In the genomic region with DNA sequence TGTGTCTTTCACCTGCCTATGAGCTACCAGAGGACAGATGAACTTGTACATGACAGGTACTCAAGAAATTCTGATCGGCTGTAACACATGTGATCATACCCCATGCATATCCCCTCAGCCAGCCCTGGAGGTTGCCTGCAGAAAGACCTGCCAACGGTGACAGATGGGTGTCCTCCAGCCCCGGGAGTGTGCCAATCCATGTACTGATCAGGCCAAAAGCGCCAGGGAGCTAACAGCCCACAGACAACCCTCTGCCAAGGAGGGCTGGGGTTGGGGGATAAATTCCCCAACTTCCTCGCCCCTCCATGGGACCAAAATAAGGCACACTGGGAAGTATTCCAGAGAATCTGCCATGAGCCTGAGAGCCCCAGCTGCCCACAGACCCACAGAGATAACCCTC, we compare ENCODE assay signal across 26 cellular contexts.
"Had no signal": no experiment of that assay in that cellular context is flagged by ENCODE, and none has a peak within 500 bp of the region (broad histone marks: within the 10 kb centered on the region; RNA-seq: fewer than 3 reads in every experiment).

No MANE protein-coding gene starts in this region.

- ATAC-seq: activated naive CD4-positive, alpha-beta T cell treated with anti-CD3 and anti-CD28 coated beads, Interleukin-2, amount 50 U/mL, for 72 hours; activated naive CD8-positive, alpha-beta T cell treated with anti-CD3 and anti-CD28 coated beads, Interleukin-2, amount 50 U/mL, for 24 hours; activated T-cell treated with anti-CD3 and anti-CD28 coated beads, Interleukin-2, amount 50 U/mL, for 4 hours had no signal

- DNase-seq: activated B cell treated with CpG ODN at 0.5 μM for 24 hours; activated CD4-positive, alpha-beta memory T cell treated with anti-CD3 and anti-CD28 coated beads for 36 hours; activated CD4-positive, alpha-beta T cell treated with anti-CD3 and anti-CD28 coated beads for 4 hours; activated CD4-positive, alpha-beta T cell treated with anti-CD3 and anti-CD28 coated beads, Interleukin-2, amount 50 U/mL, for 1 hour; activated CD4-positive, CD25-positive, alpha-beta regulatory T cell treated with anti-CD3 and anti-CD28 coated beads, Interleukin-2, amount 50 U/mL, for 72 hours; activated CD8-positive, alpha-beta memory T cell treated with anti-CD3 and anti-CD28 coated beads, Interleukin-2, amount 50 U/mL, for 4 hours; activated gamma-delta T cell treated with Interleukin-2 at 50 U/mL for 16 hours; activated naive CD4-positive, alpha-beta T cell treated with anti-CD3 and anti-CD28 coated beads for 36 hours; activated naive CD8-positive, alpha-beta T cell treated with anti-CD3 and anti-CD28 coated beads, Interleukin-2, amount 50 U/mL, for 24 hours; activated T-cell treated with anti-CD3 and anti-CD28 coated beads for 4 hours; activated T-cell treated with anti-CD3 and anti-CD28 coated beads, Interleukin-2, amount 50 U/mL, for 4 hours; anterior cingulate cortex; NCI-H1092 treated with DMSO at 0.1 percent for 48 hours; NCI-H1417; NCI-H146; NCI-H1930; NCI-H2081 treated with DMSO at 0.1 percent for 48 hours; OCI-M1; Right ventricle myocardium superior; SW 1271; T-helper 1 cell; T-helper 2 cell; T-helper 9 cell had no signal

- FAIRE-seq: bronchial epithelial cell had no signal

- H3K27ac ChIP-seq: VCaP had no signal
